Comparison of ENCODE assay signal across 20 cellular contexts in genomic region chr3:53589201-53589600, GRCh38.
"Had no signal": no experiment of that assay in that cellular context is flagged by ENCODE, and none has a peak within 500 bp of the region (broad histone marks: within the 10 kb centered on the region; RNA-seq: fewer than 3 reads in every experiment).

No MANE protein-coding gene starts in this region.

- H3K4me1 ChIP-seq: colonic mucosa, esophagus squamous epithelium, gastrocnemius medialis, heart right ventricle, lower lobe of right lung had no signal

- H3K9me3 ChIP-seq: colonic mucosa, esophagus squamous epithelium, gastrocnemius medialis, heart right ventricle, left lung, lower lobe of right lung had no signal

- H3K36me3 ChIP-seq: colonic mucosa, esophagus squamous epithelium, gastrocnemius medialis, heart right ventricle, left lung, lower lobe of right lung had no signal

- H3K4me3 ChIP-seq: colonic mucosa, dorsolateral prefrontal cortex, esophagus squamous epithelium, gastrocnemius medialis, heart right ventricle, left lung, lower lobe of right lung had no signal

- H3K27me3 ChIP-seq: colonic mucosa, dorsolateral prefrontal cortex, esophagus squamous epithelium, gastrocnemius medialis, left lung had no signal

- DNase-seq: colonic mucosa; dermis blood vessel endothelial cell; effector CD4-positive, alpha-beta T cell; effector memory CD4-positive, alpha-beta T cell; esophagus squamous epithelium; foreskin fibroblast; foreskin melanocyte; gastrocnemius medialis; glutamatergic neuron; head of caudate nucleus; heart right ventricle; hippocampal formation; left cardiac atrium; left lung; left ventricle myocardium superior; lower lobe of right lung; mesenchymal stem cell; midbrain; naive thymus-derived CD4-positive, alpha-beta T cell had no signal

- ATAC-seq: gastrocnemius medialis; heart right ventricle; left cardiac atrium; left lung; left ventricle myocardium superior; lower lobe of right lung; naive thymus-derived CD4-positive, alpha-beta T cell had no signal

- H3K27ac ChIP-seq: colonic mucosa, esophagus squamous epithelium, gastrocnemius medialis, heart right ventricle, left lung, lower lobe of right lung had no signal
